ENCODE assay signal across 1 cellular context in the genomic region with DNA sequence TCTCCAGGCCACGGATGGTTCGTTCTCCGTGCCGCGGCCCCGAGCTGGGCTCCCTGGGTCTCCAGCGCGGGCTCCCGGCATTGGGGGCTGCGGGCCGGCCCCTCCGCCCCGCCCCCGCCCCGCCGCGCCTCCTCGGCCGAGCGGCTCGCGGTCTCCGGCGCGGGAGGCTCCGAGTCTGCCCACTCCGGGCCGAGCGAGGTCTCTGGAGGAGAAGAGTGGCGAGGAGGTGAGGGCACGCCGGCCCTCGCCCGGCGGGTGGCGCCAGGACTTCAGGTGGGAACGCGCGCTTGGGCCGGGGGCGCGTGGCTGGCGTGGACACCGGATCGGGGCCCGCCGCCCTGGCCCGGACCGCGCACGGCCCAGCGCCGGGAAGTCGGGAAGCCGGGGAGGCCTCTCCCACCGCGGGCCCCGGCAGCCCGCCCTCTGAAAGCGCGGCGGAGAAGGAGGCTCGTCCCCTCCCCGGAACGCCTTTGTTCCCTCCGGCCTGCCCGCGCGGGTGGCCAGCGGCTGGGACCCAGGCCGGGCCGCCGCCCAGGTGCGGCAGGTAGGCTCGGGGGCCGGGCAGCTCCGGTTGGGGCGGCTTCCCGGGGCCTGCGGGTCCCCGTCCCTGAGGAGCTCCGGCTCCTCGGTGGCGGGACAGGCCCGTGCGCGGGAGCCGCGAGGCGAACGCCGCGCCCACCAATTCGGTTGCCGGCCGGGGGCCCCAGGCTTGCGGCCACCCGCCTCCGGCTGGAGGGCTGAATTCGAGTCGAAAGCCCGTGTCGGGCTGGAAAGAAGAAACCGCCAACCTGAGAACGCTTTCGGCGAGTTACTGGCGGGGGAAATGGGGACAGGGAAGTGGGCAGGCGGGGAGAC.
TF ChIP-seq lines count a peak whose summit lies in the region.

No MANE protein-coding gene starts in this region.

TF ChIP-seq in K562, 482 proteins besides CTCF, POLR2A, EP300 and RAD21 (continued from another document and continues in another):
- TF ChIP-seq, protein P1, sequence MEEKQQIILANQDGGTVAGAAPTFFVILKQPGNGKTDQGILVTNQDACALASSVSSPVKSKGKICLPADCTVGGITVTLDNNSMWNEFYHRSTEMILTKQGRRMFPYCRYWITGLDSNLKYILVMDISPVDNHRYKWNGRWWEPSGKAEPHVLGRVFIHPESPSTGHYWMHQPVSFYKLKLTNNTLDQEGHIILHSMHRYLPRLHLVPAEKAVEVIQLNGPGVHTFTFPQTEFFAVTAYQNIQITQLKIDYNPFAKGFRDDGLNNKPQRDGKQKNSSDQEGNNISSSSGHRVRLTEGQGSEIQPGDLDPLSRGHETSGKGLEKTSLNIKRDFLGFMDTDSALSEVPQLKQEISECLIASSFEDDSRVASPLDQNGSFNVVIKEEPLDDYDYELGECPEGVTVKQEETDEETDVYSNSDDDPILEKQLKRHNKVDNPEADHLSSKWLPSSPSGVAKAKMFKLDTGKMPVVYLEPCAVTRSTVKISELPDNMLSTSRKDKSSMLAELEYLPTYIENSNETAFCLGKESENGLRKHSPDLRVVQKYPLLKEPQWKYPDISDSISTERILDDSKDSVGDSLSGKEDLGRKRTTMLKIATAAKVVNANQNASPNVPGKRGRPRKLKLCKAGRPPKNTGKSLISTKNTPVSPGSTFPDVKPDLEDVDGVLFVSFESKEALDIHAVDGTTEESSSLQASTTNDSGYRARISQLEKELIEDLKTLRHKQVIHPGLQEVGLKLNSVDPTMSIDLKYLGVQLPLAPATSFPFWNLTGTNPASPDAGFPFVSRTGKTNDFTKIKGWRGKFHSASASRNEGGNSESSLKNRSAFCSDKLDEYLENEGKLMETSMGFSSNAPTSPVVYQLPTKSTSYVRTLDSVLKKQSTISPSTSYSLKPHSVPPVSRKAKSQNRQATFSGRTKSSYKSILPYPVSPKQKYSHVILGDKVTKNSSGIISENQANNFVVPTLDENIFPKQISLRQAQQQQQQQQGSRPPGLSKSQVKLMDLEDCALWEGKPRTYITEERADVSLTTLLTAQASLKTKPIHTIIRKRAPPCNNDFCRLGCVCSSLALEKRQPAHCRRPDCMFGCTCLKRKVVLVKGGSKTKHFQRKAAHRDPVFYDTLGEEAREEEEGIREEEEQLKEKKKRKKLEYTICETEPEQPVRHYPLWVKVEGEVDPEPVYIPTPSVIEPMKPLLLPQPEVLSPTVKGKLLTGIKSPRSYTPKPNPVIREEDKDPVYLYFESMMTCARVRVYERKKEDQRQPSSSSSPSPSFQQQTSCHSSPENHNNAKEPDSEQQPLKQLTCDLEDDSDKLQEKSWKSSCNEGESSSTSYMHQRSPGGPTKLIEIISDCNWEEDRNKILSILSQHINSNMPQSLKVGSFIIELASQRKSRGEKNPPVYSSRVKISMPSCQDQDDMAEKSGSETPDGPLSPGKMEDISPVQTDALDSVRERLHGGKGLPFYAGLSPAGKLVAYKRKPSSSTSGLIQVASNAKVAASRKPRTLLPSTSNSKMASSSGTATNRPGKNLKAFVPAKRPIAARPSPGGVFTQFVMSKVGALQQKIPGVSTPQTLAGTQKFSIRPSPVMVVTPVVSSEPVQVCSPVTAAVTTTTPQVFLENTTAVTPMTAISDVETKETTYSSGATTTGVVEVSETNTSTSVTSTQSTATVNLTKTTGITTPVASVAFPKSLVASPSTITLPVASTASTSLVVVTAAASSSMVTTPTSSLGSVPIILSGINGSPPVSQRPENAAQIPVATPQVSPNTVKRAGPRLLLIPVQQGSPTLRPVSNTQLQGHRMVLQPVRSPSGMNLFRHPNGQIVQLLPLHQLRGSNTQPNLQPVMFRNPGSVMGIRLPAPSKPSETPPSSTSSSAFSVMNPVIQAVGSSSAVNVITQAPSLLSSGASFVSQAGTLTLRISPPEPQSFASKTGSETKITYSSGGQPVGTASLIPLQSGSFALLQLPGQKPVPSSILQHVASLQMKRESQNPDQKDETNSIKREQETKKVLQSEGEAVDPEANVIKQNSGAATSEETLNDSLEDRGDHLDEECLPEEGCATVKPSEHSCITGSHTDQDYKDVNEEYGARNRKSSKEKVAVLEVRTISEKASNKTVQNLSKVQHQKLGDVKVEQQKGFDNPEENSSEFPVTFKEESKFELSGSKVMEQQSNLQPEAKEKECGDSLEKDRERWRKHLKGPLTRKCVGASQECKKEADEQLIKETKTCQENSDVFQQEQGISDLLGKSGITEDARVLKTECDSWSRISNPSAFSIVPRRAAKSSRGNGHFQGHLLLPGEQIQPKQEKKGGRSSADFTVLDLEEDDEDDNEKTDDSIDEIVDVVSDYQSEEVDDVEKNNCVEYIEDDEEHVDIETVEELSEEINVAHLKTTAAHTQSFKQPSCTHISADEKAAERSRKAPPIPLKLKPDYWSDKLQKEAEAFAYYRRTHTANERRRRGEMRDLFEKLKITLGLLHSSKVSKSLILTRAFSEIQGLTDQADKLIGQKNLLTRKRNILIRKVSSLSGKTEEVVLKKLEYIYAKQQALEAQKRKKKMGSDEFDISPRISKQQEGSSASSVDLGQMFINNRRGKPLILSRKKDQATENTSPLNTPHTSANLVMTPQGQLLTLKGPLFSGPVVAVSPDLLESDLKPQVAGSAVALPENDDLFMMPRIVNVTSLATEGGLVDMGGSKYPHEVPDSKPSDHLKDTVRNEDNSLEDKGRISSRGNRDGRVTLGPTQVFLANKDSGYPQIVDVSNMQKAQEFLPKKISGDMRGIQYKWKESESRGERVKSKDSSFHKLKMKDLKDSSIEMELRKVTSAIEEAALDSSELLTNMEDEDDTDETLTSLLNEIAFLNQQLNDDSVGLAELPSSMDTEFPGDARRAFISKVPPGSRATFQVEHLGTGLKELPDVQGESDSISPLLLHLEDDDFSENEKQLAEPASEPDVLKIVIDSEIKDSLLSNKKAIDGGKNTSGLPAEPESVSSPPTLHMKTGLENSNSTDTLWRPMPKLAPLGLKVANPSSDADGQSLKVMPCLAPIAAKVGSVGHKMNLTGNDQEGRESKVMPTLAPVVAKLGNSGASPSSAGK (IDR thresholded peaks at IDR 0.05) = 0 out of 2 replicates have a peak, but pooled peaks have one; percentile 1
- TF ChIP-seq NONO (IDR thresholded peaks at IDR 0.05; ENCODE audit: low read depth in 2 of 2, low read length in 1 of 2) (peak; percentile 23 to 66; a peak in 2 of 4 replicates), CREM (IDR thresholded peaks at IDR 0.05; ENCODE audit: low read depth) (no peak), MYC (IDR thresholded peaks at IDR 0.05; ENCODE audit: low read depth, low read length) (no peak), MYC (CRISPR knock-in tag; IDR thresholded peaks at IDR 0.05; ENCODE audit: borderline replicate concordance, low read depth) (no peak), ZBTB7A (IDR thresholded peaks at IDR 0.05; ENCODE audit: borderline replicate concordance, control insufficient read depth, low read depth, low read length) (peak; percentile 62; the same call in 1 of the 2 replicates), ZFX (CRISPR knock-in tag; IDR thresholded peaks at IDR 0.05) (peak; percentile 62; the same call in 1 of the 2 replicates), SP1 (CRISPR knock-in tag; IDR thresholded peaks at IDR 0.05) (no peak), MXI1 (IDR thresholded peaks at IDR 0.05; ENCODE audit: low read depth, low read length) (no peak), GATAD2B (IDR thresholded peaks at IDR 0.05; ENCODE audit: borderline replicate concordance) (peak; percentile 70), GABPB1 (CRISPR knock-in tag; IDR thresholded peaks at IDR 0.05) (0 out of 2 replicates have a peak, but pooled peaks have one; percentile 45), RBFOX2 (IDR thresholded peaks at IDR 0.05; ENCODE audit: low read depth, low read length) (peak; percentile 80)
- TF ChIP-seq, protein P2, sequence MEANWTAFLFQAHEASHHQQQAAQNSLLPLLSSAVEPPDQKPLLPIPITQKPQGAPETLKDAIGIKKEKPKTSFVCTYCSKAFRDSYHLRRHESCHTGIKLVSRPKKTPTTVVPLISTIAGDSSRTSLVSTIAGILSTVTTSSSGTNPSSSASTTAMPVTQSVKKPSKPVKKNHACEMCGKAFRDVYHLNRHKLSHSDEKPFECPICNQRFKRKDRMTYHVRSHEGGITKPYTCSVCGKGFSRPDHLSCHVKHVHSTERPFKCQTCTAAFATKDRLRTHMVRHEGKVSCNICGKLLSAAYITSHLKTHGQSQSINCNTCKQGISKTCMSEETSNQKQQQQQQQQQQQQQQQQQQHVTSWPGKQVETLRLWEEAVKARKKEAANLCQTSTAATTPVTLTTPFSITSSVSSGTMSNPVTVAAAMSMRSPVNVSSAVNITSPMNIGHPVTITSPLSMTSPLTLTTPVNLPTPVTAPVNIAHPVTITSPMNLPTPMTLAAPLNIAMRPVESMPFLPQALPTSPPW (CRISPR knock-in tag; IDR thresholded peaks at IDR 0.05) = peak; percentile 51
- TF ChIP-seq, protein P3, sequence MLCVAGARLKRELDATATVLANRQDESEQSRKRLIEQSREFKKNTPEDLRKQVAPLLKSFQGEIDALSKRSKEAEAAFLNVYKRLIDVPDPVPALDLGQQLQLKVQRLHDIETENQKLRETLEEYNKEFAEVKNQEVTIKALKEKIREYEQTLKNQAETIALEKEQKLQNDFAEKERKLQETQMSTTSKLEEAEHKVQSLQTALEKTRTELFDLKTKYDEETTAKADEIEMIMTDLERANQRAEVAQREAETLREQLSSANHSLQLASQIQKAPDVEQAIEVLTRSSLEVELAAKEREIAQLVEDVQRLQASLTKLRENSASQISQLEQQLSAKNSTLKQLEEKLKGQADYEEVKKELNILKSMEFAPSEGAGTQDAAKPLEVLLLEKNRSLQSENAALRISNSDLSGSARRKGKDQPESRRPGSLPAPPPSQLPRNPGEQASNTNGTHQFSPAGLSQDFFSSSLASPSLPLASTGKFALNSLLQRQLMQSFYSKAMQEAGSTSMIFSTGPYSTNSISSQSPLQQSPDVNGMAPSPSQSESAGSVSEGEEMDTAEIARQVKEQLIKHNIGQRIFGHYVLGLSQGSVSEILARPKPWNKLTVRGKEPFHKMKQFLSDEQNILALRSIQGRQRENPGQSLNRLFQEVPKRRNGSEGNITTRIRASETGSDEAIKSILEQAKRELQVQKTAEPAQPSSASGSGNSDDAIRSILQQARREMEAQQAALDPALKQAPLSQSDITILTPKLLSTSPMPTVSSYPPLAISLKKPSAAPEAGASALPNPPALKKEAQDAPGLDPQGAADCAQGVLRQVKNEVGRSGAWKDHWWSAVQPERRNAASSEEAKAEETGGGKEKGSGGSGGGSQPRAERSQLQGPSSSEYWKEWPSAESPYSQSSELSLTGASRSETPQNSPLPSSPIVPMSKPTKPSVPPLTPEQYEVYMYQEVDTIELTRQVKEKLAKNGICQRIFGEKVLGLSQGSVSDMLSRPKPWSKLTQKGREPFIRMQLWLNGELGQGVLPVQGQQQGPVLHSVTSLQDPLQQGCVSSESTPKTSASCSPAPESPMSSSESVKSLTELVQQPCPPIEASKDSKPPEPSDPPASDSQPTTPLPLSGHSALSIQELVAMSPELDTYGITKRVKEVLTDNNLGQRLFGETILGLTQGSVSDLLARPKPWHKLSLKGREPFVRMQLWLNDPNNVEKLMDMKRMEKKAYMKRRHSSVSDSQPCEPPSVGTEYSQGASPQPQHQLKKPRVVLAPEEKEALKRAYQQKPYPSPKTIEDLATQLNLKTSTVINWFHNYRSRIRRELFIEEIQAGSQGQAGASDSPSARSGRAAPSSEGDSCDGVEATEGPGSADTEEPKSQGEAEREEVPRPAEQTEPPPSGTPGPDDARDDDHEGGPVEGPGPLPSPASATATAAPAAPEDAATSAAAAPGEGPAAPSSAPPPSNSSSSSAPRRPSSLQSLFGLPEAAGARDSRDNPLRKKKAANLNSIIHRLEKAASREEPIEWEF (CRISPR knock-in tag; IDR thresholded peaks at IDR 0.05) = no peak
- TF ChIP-seq, protein P4, sequence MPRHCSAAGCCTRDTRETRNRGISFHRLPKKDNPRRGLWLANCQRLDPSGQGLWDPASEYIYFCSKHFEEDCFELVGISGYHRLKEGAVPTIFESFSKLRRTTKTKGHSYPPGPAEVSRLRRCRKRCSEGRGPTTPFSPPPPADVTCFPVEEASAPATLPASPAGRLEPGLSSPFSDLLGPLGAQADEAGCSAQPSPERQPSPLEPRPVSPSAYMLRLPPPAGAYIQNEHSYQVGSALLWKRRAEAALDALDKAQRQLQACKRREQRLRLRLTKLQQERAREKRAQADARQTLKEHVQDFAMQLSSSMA (CRISPR knock-in tag; IDR thresholded peaks at IDR 0.05) = no peak
- TF ChIP-seq, protein P5, sequence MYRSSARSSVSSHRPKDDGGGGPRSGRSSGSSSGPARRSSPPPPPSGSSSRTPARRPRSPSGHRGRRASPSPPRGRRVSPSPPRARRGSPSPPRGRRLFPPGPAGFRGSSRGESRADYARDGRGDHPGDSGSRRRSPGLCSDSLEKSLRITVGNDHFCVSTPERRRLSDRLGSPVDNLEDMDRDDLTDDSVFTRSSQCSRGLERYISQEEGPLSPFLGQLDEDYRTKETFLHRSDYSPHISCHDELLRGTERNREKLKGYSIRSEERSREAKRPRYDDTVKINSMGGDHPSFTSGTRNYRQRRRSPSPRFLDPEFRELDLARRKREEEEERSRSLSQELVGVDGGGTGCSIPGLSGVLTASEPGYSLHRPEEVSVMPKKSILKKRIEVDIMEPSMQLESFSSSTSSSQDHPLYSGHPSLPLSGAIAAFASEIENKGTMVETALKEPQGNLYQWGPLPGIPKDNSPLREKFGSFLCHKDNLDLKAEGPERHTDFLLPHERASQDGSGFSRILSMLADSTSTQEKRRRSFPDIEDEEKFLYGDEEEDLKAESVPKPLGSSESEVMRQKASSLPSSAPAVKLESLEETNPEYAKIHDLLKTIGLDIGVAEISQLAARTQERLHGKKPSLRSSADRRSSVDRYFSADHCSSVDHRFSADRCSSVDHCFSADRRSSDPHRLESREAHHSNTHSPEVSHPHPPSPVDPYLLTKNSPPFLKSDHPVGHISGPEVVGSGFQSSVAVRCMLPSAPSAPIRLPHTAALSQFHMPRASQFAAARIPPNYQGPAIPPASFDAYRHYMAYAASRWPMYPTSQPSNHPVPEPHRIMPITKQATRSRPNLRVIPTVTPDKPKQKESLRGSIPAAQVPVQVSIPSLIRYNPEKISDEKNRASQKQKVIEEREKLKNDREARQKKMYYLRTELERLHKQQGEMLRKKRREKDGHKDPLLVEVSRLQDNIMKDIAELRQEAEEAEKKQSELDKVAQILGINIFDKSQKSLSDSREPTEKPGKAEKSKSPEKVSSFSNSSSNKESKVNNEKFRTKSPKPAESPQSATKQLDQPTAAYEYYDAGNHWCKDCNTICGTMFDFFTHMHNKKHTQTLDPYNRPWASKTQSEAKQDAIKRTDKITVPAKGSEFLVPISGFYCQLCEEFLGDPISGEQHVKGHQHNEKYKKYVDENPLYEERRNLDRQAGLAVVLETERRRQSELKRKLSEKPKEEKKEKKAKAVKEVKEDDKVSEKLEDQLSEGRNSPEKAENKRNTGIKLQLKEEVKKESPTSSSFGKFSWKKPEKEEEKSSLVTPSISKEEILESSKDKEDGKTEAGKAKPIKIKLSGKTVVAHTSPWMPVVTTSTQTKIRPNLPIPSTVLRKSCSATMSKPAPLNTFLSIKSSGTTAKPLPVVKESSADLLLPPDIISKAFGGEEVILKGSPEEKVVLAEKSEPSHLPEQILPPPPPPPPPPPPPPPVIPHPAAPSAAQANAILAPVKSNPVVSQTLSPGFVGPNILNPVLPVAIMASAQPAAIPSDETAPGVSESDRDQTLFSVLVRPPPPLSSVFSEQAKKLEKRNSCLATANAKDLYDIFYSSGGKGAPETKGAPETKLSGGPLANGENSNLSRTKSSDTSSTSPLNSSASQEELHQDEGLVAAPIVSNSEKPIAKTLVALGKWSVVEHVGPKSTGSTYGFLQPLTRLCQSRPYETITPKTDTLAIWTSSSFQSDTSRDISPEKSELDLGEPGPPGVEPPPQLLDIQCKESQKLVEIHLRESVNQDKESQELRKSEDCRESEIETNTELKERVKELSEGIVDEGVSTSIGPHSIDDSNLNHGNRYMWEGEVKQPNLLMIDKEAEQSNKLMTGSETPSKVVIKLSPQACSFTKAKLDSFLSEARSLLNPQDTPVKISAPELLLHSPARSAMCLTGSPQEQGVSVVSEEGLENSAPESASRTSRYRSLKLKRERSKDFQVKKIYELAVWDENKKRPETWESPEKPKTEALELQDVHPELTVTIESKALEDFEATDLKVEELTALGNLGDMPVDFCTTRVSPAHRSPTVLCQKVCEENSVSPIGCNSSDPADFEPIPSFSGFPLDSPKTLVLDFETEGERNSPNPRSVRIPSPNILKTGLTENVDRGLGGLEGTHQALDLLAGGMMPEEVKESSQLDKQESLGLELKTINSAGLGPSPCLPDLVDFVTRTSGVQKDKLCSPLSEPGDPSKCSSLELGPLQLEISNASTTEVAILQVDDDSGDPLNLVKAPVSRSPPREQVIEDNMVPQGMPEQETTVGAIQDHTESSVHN (IDR thresholded peaks at IDR 0.05; ENCODE audit: borderline replicate concordance in 1 of 2, low read depth in 1 of 2) = no peak
